ENCODE assay signal across 28 cellular contexts in genomic region chr3:28485164-28485563, GRCh38.
"Had no signal": no experiment of that assay in that cellular context is flagged by ENCODE, and none has a peak within 500 bp of the region (broad histone marks: within the 10 kb centered on the region; RNA-seq: fewer than 3 reads in every experiment).

No MANE protein-coding gene starts in this region.

- H3K4me1 Mint-ChIP-seq: stimulated activated effector memory CD8-positive, alpha-beta T cell treated with anti-CD3 and anti-CD28 coated beads, Interleukin-12 subunit alpha, Interleukin-12 subunit beta, amount 100 ng/mL, for 72 hours; stimulated activated memory B cell treated with anti-CD40 and anti-IgM and Interleukin-4, amounts not matched to agents 10 μg/mL and 1 μg/mL and 100 μg/mL, for 72 hours; stimulated activated naive B cell treated with anti-CD40 and anti-IgM and Interleukin-4, amounts not matched to agents 10 μg/mL and 1 μg/mL and 100 μg/mL, for 72 hours; stimulated activated naive CD8-positive, alpha-beta T cell treated with anti-CD3 and anti-CD28 coated beads, Interleukin-15, amount 100 ng/mL, for 72 hours had no signal

- H3K36me3 Mint-ChIP-seq: stimulated activated effector memory CD8-positive, alpha-beta T cell treated with anti-CD3 and anti-CD28 coated beads, Interleukin-12 subunit alpha, Interleukin-12 subunit beta, amount 100 ng/mL, for 72 hours; stimulated activated memory B cell treated with anti-CD40 and anti-IgM and Interleukin-4, amounts not matched to agents 10 μg/mL and 1 μg/mL and 100 μg/mL, for 72 hours; type B pancreatic cell had no signal

- H3K27ac ChIP-seq: stomach, suprapubic skin, testis, thoracic aorta, thyroid gland, tibial artery, tibial nerve, transverse colon, upper lobe of left lung, upper lobe of right lung, uterus, vagina had no signal

- DNase-seq: stimulated activated CD4-positive, alpha-beta T cell treated with anti-CD3 and anti-CD28 coated beads, Interleukin-2, amount 100 ng/mL, for 48 hours; stimulated activated CD4-positive, alpha-beta T cell treated with anti-CD3 and anti-CD28 coated beads, Interleukin-4, amount 100 ng/mL, for 1 hour; stimulated activated CD4-positive, alpha-beta T cell treated with anti-CD3 and anti-CD28 coated beads, Interleukin-4, amount 100 ng/mL, for 24 hours; stimulated activated CD4-positive, alpha-beta T cell treated with anti-CD3 and anti-CD28 coated beads, Interleukin-4, amount 100 ng/mL, for 4 hours; stimulated activated CD8-positive, alpha-beta memory T cell treated with anti-CD3 and anti-CD28 coated beads, Interleukin-4, amount 100 ng/mL, for 48 hours; stimulated activated naive B cell treated with anti-CD40 and anti-IgM and Interleukin-4, amounts not matched to agents 10 μg/mL and 1 μg/mL and 100 μg/mL, for 72 hours; stimulated activated naive CD4-positive, alpha-beta T cell; stimulated activated naive CD4-positive, alpha-beta T cell treated with Interleukin-2 at 50 U/mL for 16 hours; stimulated activated naive CD8-positive, alpha-beta T cell treated with anti-CD3 and anti-CD28 coated beads, Interleukin-15, amount 100 ng/mL, for 72 hours; stimulated activated naive CD8-positive, alpha-beta T cell treated with anti-CD3 and anti-CD28 coated beads, Interleukin-15, Interleukin-2, amounts not matched to agents 100 U/mL and 50 U/mL, for 24 hours; stomach; substantia nigra; testis; thyroid gland; tibial artery; transverse colon; trophoblast cell; upper lobe of left lung; upper lobe of right lung; uterus had no signal

- H3K4me3 ChIP-seq: stomach, suprapubic skin, testis, thoracic aorta, thyroid gland, tibial artery, tibial nerve, transverse colon, upper lobe of left lung, upper lobe of right lung, uterus, vagina had no signal

- H3K4me3 Mint-ChIP-seq: stimulated activated effector memory CD8-positive, alpha-beta T cell treated with anti-CD3 and anti-CD28 coated beads, Interleukin-12 subunit alpha, Interleukin-12 subunit beta, amount 100 ng/mL, for 72 hours; stimulated activated memory B cell treated with anti-CD40 and anti-IgM and Interleukin-4, amounts not matched to agents 10 μg/mL and 1 μg/mL and 100 μg/mL, for 72 hours; stimulated activated naive B cell treated with anti-CD40 and anti-IgM and Interleukin-4, amounts not matched to agents 10 μg/mL and 1 μg/mL and 100 μg/mL, for 72 hours; stimulated activated naive CD8-positive, alpha-beta T cell treated with anti-CD3 and anti-CD28 coated beads, Interleukin-15, amount 100 ng/mL, for 72 hours; stimulated activated naive CD8-positive, alpha-beta T cell treated with anti-CD3 and anti-CD28 coated beads, Interleukin-15, Interleukin-2, amounts not matched to agents 100 ng/mL and 50 ng/mL, for 24 hours; type B pancreatic cell had no signal

- H3K27me3 Mint-ChIP-seq: stimulated activated memory B cell treated with anti-CD40 and anti-IgM and Interleukin-4, amounts not matched to agents 10 μg/mL and 1 μg/mL and 100 μg/mL, for 72 hours; stimulated activated naive B cell treated with anti-CD40 and anti-IgM and Interleukin-4, amounts not matched to agents 10 μg/mL and 1 μg/mL and 100 μg/mL, for 72 hours; stimulated activated naive CD8-positive, alpha-beta T cell treated with anti-CD3 and anti-CD28 coated beads, Interleukin-15, amount 100 ng/mL, for 72 hours; stimulated activated naive CD8-positive, alpha-beta T cell treated with anti-CD3 and anti-CD28 coated beads, Interleukin-15, Interleukin-2, amounts not matched to agents 100 ng/mL and 50 ng/mL, for 24 hours; type B pancreatic cell had no signal

- H3K9me3 ChIP-seq: testis, thyroid gland, upper lobe of right lung, vagina had no signal

- H3K36me3 ChIP-seq: suprapubic skin, thoracic aorta, thyroid gland, transverse colon, upper lobe of left lung, upper lobe of right lung, uterus, vagina had no signal

- H3K27me3 ChIP-seq: stomach, suprapubic skin, testis, thyroid gland, tibial artery, tibial nerve, transverse colon, upper lobe of left lung, upper lobe of right lung, uterus, vagina had no signal

- H3K4me1 ChIP-seq: stomach, suprapubic skin, testis, thyroid gland, tibial artery, tibial nerve, transverse colon, upper lobe of left lung, upper lobe of right lung, uterus, vagina had no signal

- ATAC-seq: stimulated activated effector memory CD8-positive, alpha-beta T cell treated with anti-CD3 and anti-CD28 coated beads, Interleukin-12 subunit alpha, Interleukin-12 subunit beta, amount 100 ng/mL, for 72 hours; stimulated activated memory B cell treated with anti-CD40 and anti-IgM and Interleukin-4, amounts not matched to agents 10 μg/mL and 1 μg/mL and 100 μg/mL, for 72 hours; stimulated activated naive B cell treated with anti-CD40 and anti-IgM and Interleukin-4, amounts not matched to agents 10 μg/mL and 1 μg/mL and 100 μg/mL, for 72 hours; stimulated activated naive CD8-positive, alpha-beta T cell treated with anti-CD3 and anti-CD28 coated beads, Interleukin-15, amount 100 ng/mL, for 72 hours; stimulated activated naive CD8-positive, alpha-beta T cell treated with anti-CD3 and anti-CD28 coated beads, Interleukin-15, Interleukin-2, amounts not matched to agents 100 U/mL and 50 U/mL, for 24 hours; upper lobe of right lung had no signal

- H3K27ac Mint-ChIP-seq: stimulated activated effector memory CD8-positive, alpha-beta T cell treated with anti-CD3 and anti-CD28 coated beads, Interleukin-12 subunit alpha, Interleukin-12 subunit beta, amount 100 ng/mL, for 72 hours; stimulated activated memory B cell treated with anti-CD40 and anti-IgM and Interleukin-4, amounts not matched to agents 10 μg/mL and 1 μg/mL and 100 μg/mL, for 72 hours; stimulated activated naive B cell treated with anti-CD40 and anti-IgM and Interleukin-4, amounts not matched to agents 10 μg/mL and 1 μg/mL and 100 μg/mL, for 72 hours; stimulated activated naive CD8-positive, alpha-beta T cell treated with anti-CD3 and anti-CD28 coated beads, Interleukin-15, amount 100 ng/mL, for 72 hours; stimulated activated naive CD8-positive, alpha-beta T cell treated with anti-CD3 and anti-CD28 coated beads, Interleukin-15, Interleukin-2, amounts not matched to agents 100 ng/mL and 50 ng/mL, for 24 hours; type B pancreatic cell had no signal
